Comparison of ENCODE assay signal across 22 cellular contexts in genomic region chr2:236109061-236109460, GRCh38. TPM values are rescaled to one million over a fixed set of nuclear protein-coding genes. Genes with fewer than 3 reads are reported as not detected.
"Had no signal": no experiment of that assay in that cellular context is flagged by ENCODE, and none has a peak within 500 bp of the region (broad histone marks: within the 10 kb centered on the region; RNA-seq: fewer than 3 reads in every experiment).

No MANE protein-coding gene starts in this region.

- H3K4me3 Mint-ChIP-seq: memory B cell; mesothelial cell of epicardium; natural killer cell; stimulated activated effector memory CD8-positive, alpha-beta T cell treated with anti-CD3 and anti-CD28 coated beads, Interleukin-12 subunit alpha, Interleukin-12 subunit beta, amount 100 ng/mL, for 72 hours had no signal

- H3K4me3 ChIP-seq: colonic mucosa, hepatocyte, left ventricle myocardium inferior, lower lobe of right lung, smooth muscle cell, suprapubic skin, tibial nerve had no signal

- H3K79me2 ChIP-seq: hepatocyte had no signal

- H3K27me3 ChIP-seq: colonic mucosa, hepatocyte, suprapubic skin, tibial nerve had no signal

- H3K4me2 ChIP-seq: hepatocyte, smooth muscle cell had no signal

- H2AFZ ChIP-seq: hepatocyte had no signal

- H3K9me3 Mint-ChIP-seq: mesothelial cell of epicardium; natural killer cell; stimulated activated effector memory CD8-positive, alpha-beta T cell treated with anti-CD3 and anti-CD28 coated beads, Interleukin-12 subunit alpha, Interleukin-12 subunit beta, amount 100 ng/mL, for 72 hours had no signal

- H3K27me3 Mint-ChIP-seq: memory B cell had no signal

- H3K36me3 ChIP-seq: colonic mucosa, left ventricle myocardium inferior, lower lobe of right lung, suprapubic skin, tibial nerve had no signal

- H3K27ac ChIP-seq: colonic mucosa, hepatocyte, left ventricle myocardium inferior, lower lobe of right lung, suprapubic skin, tibial nerve had no signal

- DNase-seq: colonic mucosa; dermis blood vessel endothelial cell; foreskin melanocyte; kidney; left cardiac atrium; left ventricle myocardium inferior; lower lobe of right lung; natural killer cell; right cardiac atrium; stimulated activated CD4-positive, alpha-beta T cell treated with anti-CD3 and anti-CD28 coated beads, Interleukin-4, amount 100 ng/mL, for 1 hour; stimulated activated CD8-positive, alpha-beta memory T cell treated with anti-CD3 and anti-CD28 coated beads, Interleukin-4, amount 100 ng/mL, for 48 hours; stimulated activated naive CD8-positive, alpha-beta T cell treated with anti-CD3 and anti-CD28 coated beads, Interleukin-15, Interleukin-2, amounts not matched to agents 100 U/mL and 50 U/mL, for 24 hours had no signal

- H3K4me1 Mint-ChIP-seq: memory B cell had no signal

- H3K27ac Mint-ChIP-seq: memory B cell; mesothelial cell of epicardium; natural killer cell; stimulated activated effector memory CD8-positive, alpha-beta T cell treated with anti-CD3 and anti-CD28 coated beads, Interleukin-12 subunit alpha, Interleukin-12 subunit beta, amount 100 ng/mL, for 72 hours had no signal

- ATAC-seq: left cardiac atrium; lower lobe of right lung; natural killer cell; right cardiac atrium; stimulated activated effector memory CD8-positive, alpha-beta T cell treated with anti-CD3 and anti-CD28 coated beads, Interleukin-12 subunit alpha, Interleukin-12 subunit beta, amount 100 ng/mL, for 72 hours; stimulated activated naive CD8-positive, alpha-beta T cell treated with anti-CD3 and anti-CD28 coated beads, Interleukin-15, Interleukin-2, amounts not matched to agents 100 U/mL and 50 U/mL, for 24 hours had no signal

- H3K9me3 ChIP-seq: colonic mucosa, left ventricle myocardium inferior, lower lobe of right lung, suprapubic skin, tibial nerve had no signal

- H3K4me1 ChIP-seq: colonic mucosa had no signal

- H3K36me3 Mint-ChIP-seq: memory B cell, natural killer cell had no signal

RNA-seq across cellular contexts. Expression of gene GBX2, which starts 59.1 kb away (rescaled TPM):
- total RNA-seq: colonic mucosa, hepatocyte, kidney, left cardiac atrium, left ventricle myocardium inferior, lower lobe of right lung, mucosa of gallbladder, myocyte, natural killer cell, right cardiac atrium, smooth muscle cell, tibial nerve had no signal
- polyA plus RNA-seq: esophagus, right cardiac atrium, smooth muscle cell had no signal
